Comparison of ENCODE assay signal across 8 cellular contexts in genomic region chr22:36481393-36482168, GRCh38. TPM values are rescaled to one million over a fixed set of nuclear protein-coding genes. Genes with fewer than 3 reads are reported as not detected.
DNase-seq lines count a peak whose midpoint lies in the region; ATAC-seq and TF ChIP-seq lines count a peak whose summit lies in the region.

TSS of gene TXN2 (minus strand) at chr22:36481640. CDS start at chr22:36480837, 803 bp downstream.

- H3K9me3 ChIP-seq in AG04450 (ENCODE audit: control insufficient read depth, insufficient read depth, low read length): no peaks in the 10 kb centered on the region

- in situ Hi-C loops in GM18951 (cut with MboI; ENCODE audit: low sequenced_read_pairs, unreplicated experiment): no loop called here

- peak; percentile 95 for TF ChIP-seq POLR2A in GM18951 (IDR thresholded peaks at IDR 0.05; ENCODE audit: extremely low read depth, insufficient read depth, insufficient read length)

- peak within 1 kb of the TSS; percentile 96 for H3K27ac ChIP-seq in AG04450 (ENCODE audit: low read depth, low read length)

- TF ChIP-seq CTCF in AG04450 (IDR thresholded peaks at IDR 0.05; ENCODE audit: low read depth, low read length): no peak

- peak; percentile 86 for ATAC-seq in HG03196 (IDR thresholded peaks at IDR 0.05; ENCODE audit: unreplicated experiment)

- CTCF ChIA-PET in AG04450 (lab: Charles Lee): interaction anchor here (0.9 kb wide), 1 partner anchor 203 kb away, joined by 3 read pairs; no protein-coding TSS in a partner anchor

- POLR2A ChIA-PET in AG04450 (lab: Yijun Ruan, JAX): interaction anchor here (0.6 to 2.4 kb wide), 14 partner anchors 10 to 336 kb away, joined by 3 to 13 read pairs (median 4); partner anchors contain the start of genes FOXRED2 and MYH9

- H3K27me3 ChIP-seq in AG04450 (ENCODE audit: control insufficient read depth, insufficient read depth, low read length): no peaks in the 10 kb centered on the region

- H3K4me3 ChIP-seq in AG04450 (ENCODE audit: low read depth, low read length): peak within 1 kb of the TSS; percentile 80

- DNase-seq in AG04450 (ENCODE audit: low read depth, low spot score) (peak; percentile 91), NCI-H345 treated with DMSO at 0.1 percent for 48 hours (lab: John Stamatoyannopoulos, UW; ENCODE audit: unreplicated experiment) (peak; percentile 85), inferior parietal cortex (ENCODE audit: extremely low spot score) (peak; percentile 95)
- DNase-seq in activated CD4-positive, CD25-positive, alpha-beta regulatory T cell (lab: John Stamatoyannopoulos, UW): peak; percentile 88 to 92 (median 90)
- peak; percentile 95 for DNase-seq in central memory CD4-positive, alpha-beta T cell
- peak; percentile 93 to 96 for DNase-seq in stimulated activated CD4-positive, alpha-beta T cell treated with anti-CD3 and anti-CD28 coated beads, Interleukin-12 subunit alpha, Interleukin-12 subunit beta, amount 100 ng/mL, for 24 hours (ENCODE audit: low read depth in 2 of 2)

RNA-seq across cellular contexts. Expression of gene TXN2, which starts in this region (rescaled TPM):
- 157 and 168 TPM in 2 replicates for polyA plus RNA-seq in AG04450 (2011; rRNA removed)
- polyA minus RNA-seq in AG04450 (2011; rRNA and poly(A)+ RNA removed): 88.0 and 98.3 TPM in 2 replicates

Comparison
In these comparisons a context has a peak if more than half of its experiments do, and no peak if none do; other contexts are left out.
1. Peak in every context shown above with its lines: DNase-seq, ATAC-seq, H3K4me3 ChIP-seq and H3K27ac ChIP-seq.